ENCODE assay signal across 10 cellular contexts in the genomic region with DNA sequence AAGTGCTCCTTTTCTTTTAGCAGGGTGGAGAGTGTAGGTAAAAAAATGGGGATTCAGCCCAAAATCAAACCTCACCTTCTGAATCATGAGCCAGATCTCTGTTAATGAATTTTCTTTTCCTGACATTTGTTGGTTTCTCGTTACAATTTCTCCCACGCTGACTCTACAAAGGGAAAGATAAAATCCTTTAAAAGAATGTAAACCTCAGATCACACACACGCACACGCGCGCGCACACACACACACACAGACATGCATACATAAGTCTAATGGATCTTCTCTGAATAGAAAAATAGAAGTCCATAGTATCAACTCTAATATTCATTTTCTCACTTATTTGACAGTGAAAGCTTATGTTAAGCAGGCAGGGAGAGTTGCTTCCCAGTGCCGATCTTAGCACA. TPM values are rescaled to one million over a fixed set of nuclear protein-coding genes. Genes with fewer than 3 reads are reported as not detected.
DNase-seq lines count a peak whose midpoint lies in the region; ATAC-seq and TF ChIP-seq lines count a peak whose summit lies in the region.
"Had no signal": no experiment of that assay in that cellular context is flagged by ENCODE, and none has a peak within 500 bp of the region (broad histone marks: within the 10 kb centered on the region; RNA-seq: fewer than 3 reads in every experiment).

No MANE protein-coding gene starts in this region.

- H3K4ac ChIP-seq in neuronal stem cell (ENCODE audit: low read length) = no peak overlapping the region

- 25 to 26% methylated on average over 8 of the region's 8 CpGs for WGBS in esophagus squamous epithelium, 2 donors
- WGBS in neuronal stem cell (ENCODE audit: extremely low coverage in 2 of 2, insufficient read length in 2 of 2, insufficient replicate concordance in 1 of 2), 2 donors = no CpG with 5 or more reads among the region's 8 CpGs

- in situ Hi-C loops in G401 (cut with HindIII; ENCODE audit: low sequenced_read_pairs) = no loop called here

- H2BK12ac ChIP-seq in neuronal stem cell (ENCODE audit: low read length) = no peak overlapping the region

- H2BK120ac ChIP-seq in neuronal stem cell (ENCODE audit: low read depth, low read length) = no peak overlapping the region

- no peak overlapping the region for H2BK5ac ChIP-seq in neuronal stem cell (ENCODE audit: low read length)

- no peak overlapping the region for H3K14ac ChIP-seq in neuronal stem cell (ENCODE audit: low read length)

- no peak overlapping the region for H2AK5ac ChIP-seq in neuronal stem cell (ENCODE audit: low read depth, low read length)

- H3K27ac Mint-ChIP-seq in T-helper 17 cell = no peak overlapping the region
- H3K27ac Mint-ChIP-seq in CD8-positive, alpha-beta memory T cell = no peak overlapping the region

- intact Hi-C loops in esophagus squamous epithelium (cut with DNase I) = no loop called here

- POLR2A ChIA-PET in CD8-positive, alpha-beta memory T cell (lab: Charles Lee) = no interaction called here

- peaks cover 9% of the 10 kb centered on the region for H3K27me3 Mint-ChIP-seq in T-helper 17 cell
- H3K27me3 Mint-ChIP-seq in CD8-positive, alpha-beta memory T cell = peaks cover 10 to 31% of the 10 kb centered on the region in 2 donors

- H4K91ac ChIP-seq in neuronal stem cell (ENCODE audit: low read depth, low read length, poor library complexity) = no peak overlapping the region

- peaks cover under 1% of the 10 kb centered on the region for H3K4me1 Mint-ChIP-seq in T-helper 17 cell
- peaks cover 1 to 2% (median 2%) of the 10 kb centered on the region in 3 donors for H3K4me1 Mint-ChIP-seq in CD8-positive, alpha-beta memory T cell

- H2AFZ ChIP-seq in neuronal stem cell (ENCODE audit: low read length) = peak overlapping the region; percentile 70

- CTCF ChIA-PET in CD8-positive, alpha-beta memory T cell (lab: Charles Lee) = no interaction called here

- no peaks in the 10 kb centered on the region for H3K9me3 Mint-ChIP-seq in CD8-positive, alpha-beta memory T cell

- peak overlapping the region; percentile 37 for H3K4me2 ChIP-seq in neuronal stem cell (ENCODE audit: insufficient read depth, low read length, poor library complexity, severe bottlenecking)

- H3K4me3 Mint-ChIP-seq in T-helper 17 cell = no peak overlapping the region
- no peak overlapping the region for H3K4me3 Mint-ChIP-seq in CD8-positive, alpha-beta memory T cell

- H3K9ac ChIP-seq in neuronal stem cell (ENCODE audit: low read depth, low read length, poor library complexity) = no peak overlapping the region

- TF ChIP-seq POLR2A in esophagus squamous epithelium (IDR thresholded peaks at IDR 0.05) = no peak

- no peaks in the 10 kb centered on the region for H3K79me1 ChIP-seq in neuronal stem cell (ENCODE audit: low read depth, low read length)

- H3K23ac ChIP-seq in neuronal stem cell (ENCODE audit: low read depth, low read length, poor library complexity) = no peak overlapping the region

- no peak overlapping the region for H3K18ac ChIP-seq in neuronal stem cell (ENCODE audit: low read length)

- no peak overlapping the region for H2BK15ac ChIP-seq in neuronal stem cell (ENCODE audit: low read length)

- no peak for TF ChIP-seq CTCF in esophagus squamous epithelium (IDR thresholded peaks at IDR 0.05)

- H3K27ac ChIP-seq in esophagus squamous epithelium (no peak overlapping the region), neuronal stem cell (replicated peaks; ENCODE audit: low read length) (peak overlapping the region; percentile 54)
- H3K27ac ChIP-seq in CD8-positive, alpha-beta memory T cell (ENCODE audit: low read depth, low read length) = no peak overlapping the region
- H3K27ac ChIP-seq: neutrophil had no signal

- H3K9me3 ChIP-seq in esophagus squamous epithelium (no peaks in the 10 kb centered on the region), neuronal stem cell (replicated peaks in 1 of 2; ENCODE audit: control insufficient read depth in 2 of 2, insufficient read depth in 1 of 2, low read depth in 1 of 2, low read length in 2 of 2) (no peaks in the 10 kb centered on the region), T-helper 17 cell (ENCODE audit: control insufficient read depth, low read length, poor library complexity, severe bottlenecking) (no peaks in the 10 kb centered on the region)
- no peaks in the 10 kb centered on the region for H3K9me3 ChIP-seq in CD8-positive, alpha-beta memory T cell (ENCODE audit: low read length)
- H3K9me3 ChIP-seq: neutrophil had no signal

- DNase-seq in G401 (ENCODE audit: low spot score) (peak; percentile 65), esophagus squamous epithelium (lab: John Stamatoyannopoulos, UW) (no peak), neuronal stem cell (ENCODE audit: low spot score) (no peak), activated gamma-delta T cell (lab: John Stamatoyannopoulos, UW) (no peak), T-helper 17 cell (no peak), NCI-H510A treated with DMSO at 0.1 percent for 48 hours (lab: John Stamatoyannopoulos, UW) (no peak)
- DNase-seq in CD8-positive, alpha-beta memory T cell = no peak
- DNase-seq: effector memory CD4-positive, alpha-beta T cell had no signal

- no peak overlapping the region for H4K8ac ChIP-seq in neuronal stem cell (ENCODE audit: low read depth, low read length)

- H3K4me3 ChIP-seq in esophagus squamous epithelium (peak overlapping the region in 3 of 4 donors; percentile 4 to 70 (median 17)), neuronal stem cell (ENCODE audit: low read length in 2 of 2) (peak overlapping the region; percentile 58 to 73)
- no peak overlapping the region for H3K4me3 ChIP-seq in CD8-positive, alpha-beta memory T cell (ENCODE audit: low read length)

- no peaks in the 10 kb centered on the region for H3K36me3 Mint-ChIP-seq in T-helper 17 cell (ENCODE audit: low read depth)
- H3K36me3 Mint-ChIP-seq in CD8-positive, alpha-beta memory T cell = no peaks in the 10 kb centered on the region

- H3K4me1 ChIP-seq in esophagus squamous epithelium = peaks cover 0 to 35% (median 0%) of the 10 kb centered on the region in 3 donors
- peaks cover 3 to 25% of the 10 kb centered on the region in 2 donors for H3K4me1 ChIP-seq in neuronal stem cell (ENCODE audit: control insufficient read depth in 2 of 2, insufficient read depth in 1 of 2, low read depth in 1 of 2, low read length in 2 of 2)
- H3K4me1 ChIP-seq in CD8-positive, alpha-beta memory T cell (ENCODE audit: insufficient read depth, low read length) = peaks cover 9% of the 10 kb centered on the region

- H3K36me3 ChIP-seq in esophagus squamous epithelium (no peaks in the 10 kb centered on the region), neuronal stem cell (replicated peaks in 1 of 2; ENCODE audit: control insufficient read depth in 2 of 2, insufficient read depth in 2 of 2, low read length in 2 of 2) (peaks cover 0 to 10% of the 10 kb centered on the region in 2 donors)
- no peaks in the 10 kb centered on the region for H3K36me3 ChIP-seq in CD8-positive, alpha-beta memory T cell (ENCODE audit: insufficient read depth, low read length)
- H3K36me3 ChIP-seq: neutrophil had no signal

- H3K27me3 ChIP-seq in esophagus squamous epithelium (no peaks in the 10 kb centered on the region), neuronal stem cell (ENCODE audit: control insufficient read depth in 3 of 3, insufficient read depth in 3 of 3, low read depth in 1 of 3, low read length in 3 of 3) (no peaks in the 10 kb centered on the region)
- peaks cover 11% of the 10 kb centered on the region for H3K27me3 ChIP-seq in CD8-positive, alpha-beta memory T cell (ENCODE audit: insufficient read depth, low read length, poor library complexity, severe bottlenecking)

- ATAC-seq in T-helper 17 cell = no peak

TF ChIP-seq in PFSK-1, 5 proteins besides CTCF, POLR2A, EP300 and RAD21:
- peak; percentile 86; the same call in 1 of the 2 replicates for TF ChIP-seq SIN3A (IDR thresholded peaks at IDR 0.05; ENCODE audit: borderline replicate concordance, insufficient read depth, low read length)
- no peak for TF ChIP-seq FOXP2 (optimal IDR thresholded peaks at IDR 0.05; ENCODE audit: borderline replicate concordance, extremely low read depth, extremely low read length, insufficient read depth)

RNA-seq across cellular contexts. Expression of a gene that starts 1.5 kb away (rescaled TPM):
- total RNA-seq in G401 (2014; rRNA removed; shearing (Covaris generic)) = 4.2 and 7.2 TPM in 2 replicates
- 204 TPM for polyA plus RNA-seq in PFSK-1 (2012; ENCODE audit: insufficient read length, low read depth)
- total RNA-seq in esophagus squamous epithelium (1 to 10 TPM in 2 of 4 donors, under 1 TPM in 2; 0.27 to 10.0 (median 1.6) TPM), T-helper 17 cell (under 1 TPM in 1 of 2 donors, not detected in 1; 0.55 TPM)
- 63.2 TPM for polyA plus RNA-seq in neuronal stem cell (2013, experiment 1 of 2)
- polyA plus RNA-seq in neuronal stem cell (2013, experiment 2 of 2) = 62.4 TPM
- under 1 TPM; 0.31 TPM for total RNA-seq in CD8-positive, alpha-beta memory T cell
- polyA plus RNA-seq in CD8-positive, alpha-beta memory T cell = 1.7 TPM
